Comparison of ENCODE assay signal across 8 cellular contexts in the genomic region with DNA sequence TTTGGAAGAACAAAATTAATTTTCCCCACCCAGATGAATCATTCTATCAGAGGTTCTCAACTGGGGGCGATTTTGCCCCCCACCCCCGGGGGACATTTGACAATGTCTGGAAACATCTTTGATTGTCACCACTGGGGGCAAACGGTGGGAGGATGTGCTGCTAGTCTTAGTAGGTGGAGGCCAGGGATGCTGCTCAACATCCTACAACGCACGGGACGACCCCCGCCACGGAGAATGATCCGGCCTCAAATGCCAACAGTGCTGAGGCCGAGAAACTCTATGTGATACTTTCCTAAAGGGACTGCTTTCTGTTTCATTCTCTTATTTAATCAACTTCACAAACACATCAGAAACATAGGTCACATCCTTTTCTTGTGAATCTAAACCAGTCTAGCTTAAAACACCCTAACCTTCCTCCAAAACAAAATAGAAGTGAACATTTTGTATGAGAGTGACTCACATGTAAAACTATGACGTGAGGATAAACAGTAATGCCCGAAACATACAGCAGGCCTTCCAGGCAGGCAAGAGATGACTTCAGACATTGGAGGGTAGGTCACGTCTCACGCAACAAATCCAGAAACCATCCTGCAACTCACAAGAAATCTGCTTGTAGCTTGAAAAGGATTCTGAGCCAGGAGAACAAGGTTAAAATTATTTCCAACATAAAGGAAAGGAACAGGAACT. TPM values are rescaled to one million over a fixed set of nuclear protein-coding genes. Genes with fewer than 3 reads are reported as not detected.
DNase-seq lines count a peak whose midpoint lies in the region; ATAC-seq and TF ChIP-seq lines count a peak whose summit lies in the region.

No MANE protein-coding gene starts in this region.

- peak overlapping the region; percentile 92 for H3K27ac Mint-ChIP-seq in stimulated activated naive CD8-positive, alpha-beta T cell treated with anti-CD3 and anti-CD28 coated beads, Interleukin-15, Interleukin-2, amounts not matched to agents 100 ng/mL and 50 ng/mL, for 24 hours

- H4K20me1 ChIP-seq in hepatocyte (ENCODE audit: insufficient read depth, poor library complexity, severe bottlenecking) = no peaks in the 10 kb centered on the region

- H3K9me3 Mint-ChIP-seq in stimulated activated naive CD8-positive, alpha-beta T cell treated with anti-CD3 and anti-CD28 coated beads, Interleukin-15, Interleukin-2, amounts not matched to agents 100 ng/mL and 50 ng/mL, for 24 hours = peaks cover 7% of the 10 kb centered on the region

- H3K79me2 ChIP-seq in hepatocyte = no peaks in the 10 kb centered on the region

- H3K9me3 ChIP-seq in hepatocyte (ENCODE audit: low read depth) = no peaks in the 10 kb centered on the region

- H3K27me3 ChIP-seq in hepatocyte = no peaks in the 10 kb centered on the region

- H3K4me3 Mint-ChIP-seq in stimulated activated naive CD8-positive, alpha-beta T cell treated with anti-CD3 and anti-CD28 coated beads, Interleukin-15, Interleukin-2, amounts not matched to agents 100 ng/mL and 50 ng/mL, for 24 hours = peak overlapping the region; percentile 78

- H2AFZ ChIP-seq in hepatocyte = no peak overlapping the region

- H3K36me3 Mint-ChIP-seq in stimulated activated naive CD8-positive, alpha-beta T cell treated with anti-CD3 and anti-CD28 coated beads, Interleukin-15, Interleukin-2, amounts not matched to agents 100 ng/mL and 50 ng/mL, for 24 hours (ENCODE audit: low read depth) = peaks cover 11% of the 10 kb centered on the region

- no peaks in the 10 kb centered on the region for H3K27me3 Mint-ChIP-seq in stimulated activated naive CD8-positive, alpha-beta T cell treated with anti-CD3 and anti-CD28 coated beads, Interleukin-15, Interleukin-2, amounts not matched to agents 100 ng/mL and 50 ng/mL, for 24 hours

- peak overlapping the region; percentile 82 for H3K27ac ChIP-seq in hepatocyte

- H3K36me3 ChIP-seq in hepatocyte (replicated peaks; ENCODE audit: insufficient read depth, low read depth) = no peaks in the 10 kb centered on the region

- intact Hi-C loops in left cardiac atrium (cut with DNase I) = no loop called here

- peaks cover 30% of the 10 kb centered on the region for H3K4me1 ChIP-seq in hepatocyte (ENCODE audit: insufficient read depth)

- ATAC-seq in left cardiac atrium (no peak), GM21526 (IDR thresholded peaks at IDR 0.05; ENCODE audit: low FRiP score, unreplicated experiment) (no peak)

- H3K9me2 ChIP-seq in hepatocyte (replicated peaks; ENCODE audit: insufficient read depth) = no peaks in the 10 kb centered on the region

- peaks cover 64% of the 10 kb centered on the region for H3K4me1 Mint-ChIP-seq in stimulated activated naive CD8-positive, alpha-beta T cell treated with anti-CD3 and anti-CD28 coated beads, Interleukin-15, Interleukin-2, amounts not matched to agents 100 ng/mL and 50 ng/mL, for 24 hours (ENCODE audit: low read depth)

- DNase-seq in HT1080 (ENCODE audit: low read depth) (peak; percentile 65), activated T-cell treated with anti-CD3 and anti-CD28 coated beads for 24 hours (ENCODE audit: low read depth) (peak; percentile 70), hepatocyte (ENCODE audit: low spot score) (peak; percentile 68), left cardiac atrium (no peak), NOMO-1 (lab: John Stamatoyannopoulos, UW; ENCODE audit: unreplicated experiment in 2 of 2) (no peak), HPDE6-E6E7 (ENCODE audit: extremely low spot score) (no peak)

- TF ChIP-seq CTCF in hepatocyte (IDR thresholded peaks at IDR 0.05; ENCODE audit: poor library complexity) = no peak

- no peak overlapping the region for H3K4me3 ChIP-seq in hepatocyte

- WGBS in hepatocyte (ENCODE audit: low lambda C conversion rate, missing lambda C conversion rate) = 76% methylated on average over 14 of the region's 14 CpGs

- peak overlapping the region; percentile 23 for H3K4me2 ChIP-seq in hepatocyte

RNA-seq across cellular contexts. Expression of a gene that starts 37.2 kb away (rescaled TPM):
- total RNA-seq in HT1080 (2014; rRNA removed; shearing (Covaris generic)) = 36.6 and 48.2 TPM in 2 replicates
- polyA plus RNA-seq in HT1080 (2015; cell fraction: cytosol; rRNA removed) = 36.0 and 40.9 TPM in 2 replicates
- polyA plus RNA-seq in HT1080 (2015; cell fraction: nucleus; rRNA removed) = 65.5 and 67.1 TPM in 2 replicates
- total RNA-seq in hepatocyte = 91.9 and 95.1 TPM in 2 replicates
- 104 and 106 TPM in 2 replicates for polyA plus RNA-seq in hepatocyte
- 100 to 1,000 TPM in 1 of 2 donors, 10 to 100 TPM in 1; 48.7 to 114 TPM for total RNA-seq in left cardiac atrium

Comparison
In these comparisons a context has a peak if more than half of its experiments do, and no peak if none do; other contexts are left out.
1. DNase-seq: peak in HT1080 (single experiment), activated T-cell treated with anti-CD3 and anti-CD28 coated beads for 24 hours (single experiment) and hepatocyte (single experiment); none in left cardiac atrium (single experiment), NOMO-1 (0 of 2) and HPDE6-E6E7 (single experiment).